In genomic region chr22:19063581-19064353, GRCh38 we compare ENCODE assay signal across 15 cellular contexts.
"Had no signal": no experiment of that assay in that cellular context is flagged by ENCODE, and none has a peak within 500 bp of the region (broad histone marks: within the 10 kb centered on the region; RNA-seq: fewer than 3 reads in every experiment).

No MANE protein-coding gene starts in this region.

- H3K27ac Mint-ChIP-seq: activated CD4-positive, alpha-beta T cell treated with anti-CD3 and anti-CD28 coated beads for 36 hours; activated naive CD4-positive, alpha-beta T cell treated with anti-CD3 and anti-CD28 coated beads for 36 hours; activated T-helper 1 cell treated with anti-CD3 and anti-CD28 coated beads, Interleukin-12 subunit alpha, Interleukin-12 subunit beta, Interleukin-2, Interleukin-4 antibody, amounts not matched to agents 30 ng/mL and 10 ng/mL and 1 ng/mL, durations not matched to agents 14 hours and 24 hours and 36 hours; natural killer cell treated with Interleukin-12 subunit alpha and Interleukin-12 subunit beta and Interleukin-15 and Interleukin-18, amount 100 ng/mL, for 72 hours; T-cell had no signal

- H3K27ac ChIP-seq: gastrocnemius medialis, SK-N-MC, skin epidermis, uterus had no signal

- H3K36me3 Mint-ChIP-seq: natural killer cell treated with Interleukin-12 subunit alpha and Interleukin-12 subunit beta and Interleukin-15 and Interleukin-18, amount 100 ng/mL, for 72 hours had no signal

- H3K4me3 ChIP-seq: gastrocnemius medialis, SK-N-MC, skin epidermis, uterus had no signal

- DNase-seq: activated CD4-positive, alpha-beta T cell treated with anti-CD3 and anti-CD28 coated beads for 36 hours; activated CD8-positive, alpha-beta T cell treated with anti-CD3 and anti-CD28 coated beads for 36 hours; activated naive CD4-positive, alpha-beta T cell treated with anti-CD3 and anti-CD28 coated beads for 36 hours; amygdala; gastrocnemius medialis; mesenchymal stem cell; T1000; uterus; WERI-Rb-1 had no signal

- ATAC-seq: activated CD4-positive, alpha-beta T cell treated with anti-CD3 and anti-CD28 coated beads for 36 hours; activated CD8-positive, alpha-beta T cell treated with anti-CD3 and anti-CD28 coated beads for 36 hours; gastrocnemius medialis; T-cell had no signal

- H3K36me3 ChIP-seq: uterus had no signal

- H3K4me3 Mint-ChIP-seq: activated CD4-positive, alpha-beta T cell treated with anti-CD3 and anti-CD28 coated beads for 36 hours; activated CD8-positive, alpha-beta T cell treated with anti-CD3 and anti-CD28 coated beads for 36 hours; activated naive CD4-positive, alpha-beta T cell treated with anti-CD3 and anti-CD28 coated beads for 36 hours; activated T-helper 1 cell treated with anti-CD3 and anti-CD28 coated beads, Interleukin-12 subunit alpha, Interleukin-12 subunit beta, Interleukin-2, Interleukin-4 antibody, amounts not matched to agents 30 ng/mL and 10 ng/mL and 1 ng/mL, durations not matched to agents 14 hours and 24 hours and 36 hours; brain; natural killer cell treated with Interleukin-12 subunit alpha and Interleukin-12 subunit beta and Interleukin-15 and Interleukin-18, amount 100 ng/mL, for 72 hours; T-cell had no signal

- H3K9me3 ChIP-seq: gastrocnemius medialis, uterus had no signal

- H3K9me3 Mint-ChIP-seq: activated CD8-positive, alpha-beta T cell treated with anti-CD3 and anti-CD28 coated beads for 36 hours; activated naive CD4-positive, alpha-beta T cell treated with anti-CD3 and anti-CD28 coated beads for 36 hours; activated T-helper 1 cell treated with anti-CD3 and anti-CD28 coated beads, Interleukin-12 subunit alpha, Interleukin-12 subunit beta, Interleukin-2, Interleukin-4 antibody, amounts not matched to agents 30 ng/mL and 10 ng/mL and 1 ng/mL, durations not matched to agents 14 hours and 24 hours and 36 hours; brain; natural killer cell treated with Interleukin-12 subunit alpha and Interleukin-12 subunit beta and Interleukin-15 and Interleukin-18, amount 100 ng/mL, for 72 hours; T-cell had no signal
